ENCODE assay signal across 8 cellular contexts in the genomic region with DNA sequence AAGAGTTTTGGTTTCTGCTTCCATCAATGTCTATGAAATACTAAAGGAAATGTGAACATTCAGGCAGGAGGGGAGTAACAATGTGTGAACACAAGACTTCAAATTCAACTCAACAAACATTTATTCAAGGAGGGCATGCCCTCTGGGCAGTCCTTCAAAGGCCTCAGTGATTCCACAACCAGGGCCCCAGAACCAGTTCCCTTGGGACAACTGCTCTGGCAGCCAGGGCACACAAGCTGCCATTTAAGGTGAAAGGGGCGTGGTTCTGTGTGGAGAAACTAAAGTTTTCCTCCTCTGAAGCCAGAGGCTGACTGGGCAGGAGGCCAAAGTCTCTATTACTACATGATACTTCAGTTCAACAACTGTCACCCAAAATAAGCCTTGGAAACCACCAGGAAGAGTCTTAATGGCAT. TPM values are rescaled to one million over a fixed set of nuclear protein-coding genes. Genes with fewer than 3 reads are reported as not detected.
A peak's percentile ranks its signal among the peaks of the same experiment; 100 is the strongest.
DNase-seq lines count a peak whose midpoint lies in the region; ATAC-seq and TF ChIP-seq lines count a peak whose summit lies in the region.

No MANE protein-coding gene starts in this region.

- H3K4me3 ChIP-seq in BLaER1 treated with 17β-estradiol and CSF1 and Interleukin-3, amounts not matched to agents 10 nM and 100 nM, result no peak overlapping the region
- H3K4me3 ChIP-seq in MG63 (no peak overlapping the region), colonic mucosa (no peak overlapping the region), endodermal cell (ENCODE audit: low read length) (no peak overlapping the region)

- DNase-seq in MG63, result peak; percentile 38
- DNase-seq in colonic mucosa, result peak; percentile 87
- DNase-seq in naive B cell, result no peak
- no peak for DNase-seq in endodermal cell

- intact Hi-C loops in colonic mucosa (cut with DNase I), result no loop called here

- H3K9me3 ChIP-seq in BLaER1 treated with 17β-estradiol and CSF1 and Interleukin-3, amounts not matched to agents 10 nM and 100 nM (replicated peaks in 1 of 11), result no peaks in the 10 kb centered on the region
- no peaks in the 10 kb centered on the region for H3K9me3 ChIP-seq in MG63
- H3K9me3 ChIP-seq in colonic mucosa, result no peaks in the 10 kb centered on the region
- no peaks in the 10 kb centered on the region for H3K9me3 ChIP-seq in endodermal cell (ENCODE audit: control insufficient read depth, low read length)

- peak overlapping the region in 9 of 11 experiments; percentile 6 to 97 (median 29); a peak in 10 of 22 replicates for H3K4me2 ChIP-seq in BLaER1 treated with 17β-estradiol and CSF1 and Interleukin-3, amounts not matched to agents 10 nM and 100 nM

- H3K27me3 Mint-ChIP-seq in naive B cell (no peaks in the 10 kb centered on the region), endodermal cell (ENCODE audit: insufficient read depth) (no peaks in the 10 kb centered on the region)

- H3K27ac ChIP-seq in BLaER1 treated with 17β-estradiol and CSF1 and Interleukin-3, amounts not matched to agents 10 nM and 100 nM, result peak overlapping the region in 1 of 11 experiments; percentile 23; a peak in 1 of 22 replicates
- H3K27ac ChIP-seq in colonic mucosa (no peak overlapping the region), endodermal cell (ENCODE audit: low read depth, low read length) (no peak overlapping the region)

- no peaks in the 10 kb centered on the region for H3K27me3 ChIP-seq in BLaER1 treated with 17β-estradiol and CSF1 and Interleukin-3, amounts not matched to agents 10 nM and 100 nM
- H3K27me3 ChIP-seq in MG63 (no peaks in the 10 kb centered on the region), colonic mucosa (no peaks in the 10 kb centered on the region), endodermal cell (ENCODE audit: control insufficient read depth, insufficient read depth, low read length, poor library complexity, severe bottlenecking) (no peaks in the 10 kb centered on the region)

- H3K4me1 ChIP-seq in BLaER1 treated with 17β-estradiol and CSF1 and Interleukin-3, amounts not matched to agents 10 nM and 100 nM, result peaks cover 28 to 39% (median 36%) of the 10 kb centered on the region in 10 experiments
- H3K4me1 ChIP-seq in colonic mucosa (no peaks in the 10 kb centered on the region), endodermal cell (ENCODE audit: control insufficient read depth, insufficient read depth, low read length) (no peaks in the 10 kb centered on the region)

- WGBS in endodermal cell (ENCODE audit: insufficient coverage in 1 of 2, insufficient read length in 1 of 2), 2 experiments, result 83 to 93% methylated on average over 1 of the region's 1 CpG

- TF ChIP-seq CTCF in colonic mucosa (IDR thresholded peaks at IDR 0.05), result no peak
- no peak for TF ChIP-seq CTCF in endodermal cell (conservative IDR thresholded peaks at IDR 0.05)

- H3K4me1 Mint-ChIP-seq in naive B cell, result peaks cover 40 to 48% (median 44%) of the 10 kb centered on the region in 3 donors
- H3K4me1 Mint-ChIP-seq in endodermal cell, result peaks cover 6% of the 10 kb centered on the region

- no peak for ATAC-seq in naive B cell (ENCODE audit: low read depth in 2 of 2)
- ATAC-seq in GM19324 (IDR thresholded peaks at IDR 0.05; ENCODE audit: low FRiP score, unreplicated experiment), result no peak
- ATAC-seq in HG03457 (IDR thresholded peaks at IDR 0.05; ENCODE audit: unreplicated experiment), result no peak
- no peak for ATAC-seq in GM21723 (IDR thresholded peaks at IDR 0.05; ENCODE audit: unreplicated experiment)

- peaks cover 0 to 13% of the 10 kb centered on the region in 2 donors for H3K36me3 Mint-ChIP-seq in naive B cell
- H3K36me3 Mint-ChIP-seq in endodermal cell (ENCODE audit: low read depth), result peaks cover 27% of the 10 kb centered on the region

- peaks cover 52 to 65% (median 62%) of the 10 kb centered on the region in 11 experiments for H3K36me3 ChIP-seq in BLaER1 treated with 17β-estradiol and CSF1 and Interleukin-3, amounts not matched to agents 10 nM and 100 nM
- peaks cover 44% of the 10 kb centered on the region for H3K36me3 ChIP-seq in MG63
- H3K36me3 ChIP-seq in colonic mucosa, result peaks cover 12% of the 10 kb centered on the region
- peaks cover 32% of the 10 kb centered on the region for H3K36me3 ChIP-seq in endodermal cell (ENCODE audit: control insufficient read depth, insufficient read depth, low read length)

- H3K27ac Mint-ChIP-seq in naive B cell (peak overlapping the region in 4 of 6 donors; percentile 17 to 99 (median 67)), endodermal cell (no peak overlapping the region)

- peaks cover 3 to 69% (median 32%) of the 10 kb centered on the region in 11 experiments; a peak in 16 of 22 replicates for H4K20me1 ChIP-seq in BLaER1 treated with 17β-estradiol and CSF1 and Interleukin-3, amounts not matched to agents 10 nM and 100 nM

- H3K9me3 Mint-ChIP-seq in naive B cell (no peaks in the 10 kb centered on the region), endodermal cell (no peaks in the 10 kb centered on the region)

- H3K9ac ChIP-seq in BLaER1 treated with 17β-estradiol and CSF1 and Interleukin-3, amounts not matched to agents 10 nM and 100 nM, result no peak overlapping the region
- H3K9ac ChIP-seq in colonic mucosa (ENCODE audit: low read depth in 2 of 2, low read length in 2 of 2), result no peak overlapping the region
- no peak overlapping the region for H3K9ac ChIP-seq in endodermal cell (ENCODE audit: extremely low read depth, low read length, poor library complexity, severe bottlenecking)

- H3K4me3 Mint-ChIP-seq in naive B cell (peak overlapping the region in 1 of 8 donors; percentile 96), endodermal cell (no peak overlapping the region)

RNA-seq across cellular contexts. Expression of a gene that starts 3.2 kb away (rescaled TPM):
- 8.1 and 10.8 TPM in 2 replicates for total RNA-seq in MG63 (2014; rRNA removed; shearing (Covaris generic); ENCODE audit: low replicate concordance)
- total RNA-seq in colonic mucosa (10 to 100 TPM; 21.5 TPM), endodermal cell (10 to 100 TPM; 15.7 to 17.3 TPM)
- 10 to 100 TPM; 16.4 to 30.3 (median 21.6) TPM for polyA plus RNA-seq in naive B cell (ENCODE audit: low read depth in 6 of 6)
- polyA plus RNA-seq in endodermal cell (2013, experiment 1 of 2), result 23.0 TPM
- 19.6 TPM for polyA plus RNA-seq in endodermal cell (2013, experiment 2 of 2)

RNA-seq across cellular contexts. Expression of a gene that starts 3.2 kb away (rescaled TPM):
- 45.9 and 62.5 TPM in 2 replicates for total RNA-seq in MG63 (2014; rRNA removed; shearing (Covaris generic); ENCODE audit: low replicate concordance)
- total RNA-seq in colonic mucosa (10 to 100 TPM; 53.3 to 70.8 TPM), endodermal cell (10 to 100 TPM; 25.8 to 27.6 TPM)
- 10 to 100 TPM; 11.8 to 25.4 (median 19.9) TPM for polyA plus RNA-seq in naive B cell (ENCODE audit: low read depth in 6 of 6)
- polyA plus RNA-seq in endodermal cell (2013, experiment 1 of 2), result 31.8 TPM
- 27.9 TPM for polyA plus RNA-seq in endodermal cell (2013, experiment 2 of 2)

RNA-seq across cellular contexts. Expression of a gene that starts 32.7 kb away (rescaled TPM):
- not detected in 2 replicates for total RNA-seq in MG63 (2014; rRNA removed; shearing (Covaris generic); ENCODE audit: low replicate concordance)
- total RNA-seq in colonic mucosa (1 to 10 TPM; 1.1 to 1.2 TPM), endodermal cell (under 1 TPM in 1 of 2 donors, not detected in 1; 0.37 TPM)
- polyA plus RNA-seq in naive B cell (ENCODE audit: low read depth in 6 of 6), result not detected
- polyA plus RNA-seq in endodermal cell (2013, experiment 1 of 2), result 1.1 TPM
- polyA plus RNA-seq in endodermal cell (2013, experiment 2 of 2), result 0.70 TPM

Comparison
In these comparisons a context has a peak if more than half of its experiments do, and no peak if none do; other contexts are left out.
1. DNase-seq: peak in MG63 (single experiment) and colonic mucosa (single experiment); none in naive B cell (single experiment) and endodermal cell (single experiment).